In the genomic region with DNA sequence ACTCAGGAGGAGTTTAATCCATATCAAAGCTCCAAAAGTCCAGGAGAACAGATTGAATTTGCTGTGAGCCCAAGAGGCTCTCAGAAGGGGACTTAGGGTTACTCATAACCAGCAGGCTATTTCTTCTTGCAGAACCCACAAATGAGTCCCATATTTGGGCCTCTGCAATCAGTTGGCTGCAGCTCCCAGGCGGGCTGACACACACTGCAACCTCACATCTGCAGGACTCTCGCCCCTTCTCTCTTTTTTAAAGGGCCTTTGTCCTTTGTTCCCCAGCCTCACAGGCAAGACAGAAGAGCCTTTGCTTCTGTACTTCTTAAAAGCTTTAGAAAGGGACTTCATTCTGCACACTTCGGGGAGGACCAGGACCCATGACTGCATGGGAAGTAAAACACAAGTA, we compare ENCODE assay signal across 2 cellular contexts.
A peak's percentile ranks its signal among the peaks of the same experiment; 100 is the strongest.
TF ChIP-seq lines count a peak whose summit lies in the region.

No MANE protein-coding gene starts in this region.

TF ChIP-seq in K562, 482 proteins besides CTCF, POLR2A, EP300 and RAD21 (continued from another document and continues in another):
- no peak for TF ChIP-seq ZNF592 (IDR thresholded peaks at IDR 0.05)
- TF ChIP-seq SLC30A9 (CRISPR knock-in tag; IDR thresholded peaks at IDR 0.05): no peak
- TF ChIP-seq POLR2H (tag; IDR thresholded peaks at IDR 0.05; ENCODE audit: low read depth): no peak
- TF ChIP-seq NR4A1 (CRISPR knock-in tag; IDR thresholded peaks at IDR 0.05): no peak
- no peak for TF ChIP-seq NR4A1 (tag; IDR thresholded peaks at IDR 0.05)
- TF ChIP-seq ZNF316 (IDR thresholded peaks at IDR 0.05): no peak
- TF ChIP-seq SRF (CRISPR knock-in tag; IDR thresholded peaks at IDR 0.05): peak in 1 of 2 experiments; percentile 66; a peak in 1 of 4 replicates
- peak; percentile 40 for TF ChIP-seq CBFA2T3 (IDR thresholded peaks at IDR 0.05)
- TF ChIP-seq E2F4 (CRISPR knock-in tag; IDR thresholded peaks at IDR 0.05; ENCODE audit: low read depth): no peak
- no peak for TF ChIP-seq ZKSCAN3 (CRISPR knock-in tag; IDR thresholded peaks at IDR 0.05)
- TF ChIP-seq, protein P1, sequence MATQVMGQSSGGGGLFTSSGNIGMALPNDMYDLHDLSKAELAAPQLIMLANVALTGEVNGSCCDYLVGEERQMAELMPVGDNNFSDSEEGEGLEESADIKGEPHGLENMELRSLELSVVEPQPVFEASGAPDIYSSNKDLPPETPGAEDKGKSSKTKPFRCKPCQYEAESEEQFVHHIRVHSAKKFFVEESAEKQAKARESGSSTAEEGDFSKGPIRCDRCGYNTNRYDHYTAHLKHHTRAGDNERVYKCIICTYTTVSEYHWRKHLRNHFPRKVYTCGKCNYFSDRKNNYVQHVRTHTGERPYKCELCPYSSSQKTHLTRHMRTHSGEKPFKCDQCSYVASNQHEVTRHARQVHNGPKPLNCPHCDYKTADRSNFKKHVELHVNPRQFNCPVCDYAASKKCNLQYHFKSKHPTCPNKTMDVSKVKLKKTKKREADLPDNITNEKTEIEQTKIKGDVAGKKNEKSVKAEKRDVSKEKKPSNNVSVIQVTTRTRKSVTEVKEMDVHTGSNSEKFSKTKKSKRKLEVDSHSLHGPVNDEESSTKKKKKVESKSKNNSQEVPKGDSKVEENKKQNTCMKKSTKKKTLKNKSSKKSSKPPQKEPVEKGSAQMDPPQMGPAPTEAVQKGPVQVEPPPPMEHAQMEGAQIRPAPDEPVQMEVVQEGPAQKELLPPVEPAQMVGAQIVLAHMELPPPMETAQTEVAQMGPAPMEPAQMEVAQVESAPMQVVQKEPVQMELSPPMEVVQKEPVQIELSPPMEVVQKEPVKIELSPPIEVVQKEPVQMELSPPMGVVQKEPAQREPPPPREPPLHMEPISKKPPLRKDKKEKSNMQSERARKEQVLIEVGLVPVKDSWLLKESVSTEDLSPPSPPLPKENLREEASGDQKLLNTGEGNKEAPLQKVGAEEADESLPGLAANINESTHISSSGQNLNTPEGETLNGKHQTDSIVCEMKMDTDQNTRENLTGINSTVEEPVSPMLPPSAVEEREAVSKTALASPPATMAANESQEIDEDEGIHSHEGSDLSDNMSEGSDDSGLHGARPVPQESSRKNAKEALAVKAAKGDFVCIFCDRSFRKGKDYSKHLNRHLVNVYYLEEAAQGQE (CRISPR knock-in tag; IDR thresholded peaks at IDR 0.05; ENCODE audit: low read depth): no peak
- no peak for TF ChIP-seq ZNF324 (CRISPR knock-in tag; IDR thresholded peaks at IDR 0.05)
- no peak for TF ChIP-seq ZNF717 (CRISPR knock-in tag; IDR thresholded peaks at IDR 0.05)
- TF ChIP-seq STAT5B (CRISPR knock-in tag; IDR thresholded peaks at IDR 0.05): no peak
- no peak for TF ChIP-seq ZNF695 (CRISPR knock-in tag; IDR thresholded peaks at IDR 0.05)
- TF ChIP-seq CBFA2T2 (conservative IDR thresholded peaks at IDR 0.05): 0 out of 2 replicates have a peak, but pooled peaks have one; percentile 16
- TF ChIP-seq TEAD4 (IDR thresholded peaks at IDR 0.05; ENCODE audit: low read length): 0 out of 2 replicates have a peak, but pooled peaks have one; percentile 12
- no peak for TF ChIP-seq TEAD4 (CRISPR knock-in tag; IDR thresholded peaks at IDR 0.05; ENCODE audit: borderline replicate concordance)
- TF ChIP-seq POLR2B (IDR thresholded peaks at IDR 0.05; ENCODE audit: low read depth, partially characterized antibody): no peak

TF ChIP-seq in WTC11, 78 proteins besides CTCF, POLR2A, EP300 and RAD21 (continued from another document):
- TF ChIP-seq, protein P2, sequence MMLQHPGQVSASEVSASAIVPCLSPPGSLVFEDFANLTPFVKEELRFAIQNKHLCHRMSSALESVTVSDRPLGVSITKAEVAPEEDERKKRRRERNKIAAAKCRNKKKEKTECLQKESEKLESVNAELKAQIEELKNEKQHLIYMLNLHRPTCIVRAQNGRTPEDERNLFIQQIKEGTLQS (CRISPR knock-in tag; conservative IDR thresholded peaks at IDR 0.05): no peak
- TF ChIP-seq, protein P3, sequence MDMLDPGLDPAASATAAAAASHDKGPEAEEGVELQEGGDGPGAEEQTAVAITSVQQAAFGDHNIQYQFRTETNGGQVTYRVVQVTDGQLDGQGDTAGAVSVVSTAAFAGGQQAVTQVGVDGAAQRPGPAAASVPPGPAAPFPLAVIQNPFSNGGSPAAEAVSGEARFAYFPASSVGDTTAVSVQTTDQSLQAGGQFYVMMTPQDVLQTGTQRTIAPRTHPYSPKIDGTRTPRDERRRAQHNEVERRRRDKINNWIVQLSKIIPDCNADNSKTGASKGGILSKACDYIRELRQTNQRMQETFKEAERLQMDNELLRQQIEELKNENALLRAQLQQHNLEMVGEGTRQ (CRISPR knock-in tag; IDR thresholded peaks at IDR 0.05): no peak
- TF ChIP-seq E2F4 (CRISPR knock-in tag; IDR thresholded peaks at IDR 0.05; ENCODE audit: borderline replicate concordance, low read depth) (no peak), FOXP1 (CRISPR knock-in tag; IDR thresholded peaks at IDR 0.05; ENCODE audit: borderline replicate concordance) (no peak), RORB (CRISPR knock-in tag; IDR thresholded peaks at IDR 0.05) (no peak), SOX15 (CRISPR knock-in tag; IDR thresholded peaks at IDR 0.05) (no peak), ESRRA (CRISPR knock-in tag; IDR thresholded peaks at IDR 0.05; ENCODE audit: borderline replicate concordance) (no peak), SP1 (CRISPR knock-in tag; conservative IDR thresholded peaks at IDR 0.05) (no peak), PREB (CRISPR knock-in tag; IDR thresholded peaks at IDR 0.05; ENCODE audit: borderline replicate concordance) (no peak), IRF1 (CRISPR knock-in tag; IDR thresholded peaks at IDR 0.05) (no peak), NFATC4 (CRISPR knock-in tag; IDR thresholded peaks at IDR 0.05) (no peak), NR1H2 (CRISPR knock-in tag; IDR thresholded peaks at IDR 0.05) (no peak), STAT6 (CRISPR knock-in tag; conservative IDR thresholded peaks at IDR 0.05; ENCODE audit: low read depth) (no peak)
- TF ChIP-seq, protein P4, sequence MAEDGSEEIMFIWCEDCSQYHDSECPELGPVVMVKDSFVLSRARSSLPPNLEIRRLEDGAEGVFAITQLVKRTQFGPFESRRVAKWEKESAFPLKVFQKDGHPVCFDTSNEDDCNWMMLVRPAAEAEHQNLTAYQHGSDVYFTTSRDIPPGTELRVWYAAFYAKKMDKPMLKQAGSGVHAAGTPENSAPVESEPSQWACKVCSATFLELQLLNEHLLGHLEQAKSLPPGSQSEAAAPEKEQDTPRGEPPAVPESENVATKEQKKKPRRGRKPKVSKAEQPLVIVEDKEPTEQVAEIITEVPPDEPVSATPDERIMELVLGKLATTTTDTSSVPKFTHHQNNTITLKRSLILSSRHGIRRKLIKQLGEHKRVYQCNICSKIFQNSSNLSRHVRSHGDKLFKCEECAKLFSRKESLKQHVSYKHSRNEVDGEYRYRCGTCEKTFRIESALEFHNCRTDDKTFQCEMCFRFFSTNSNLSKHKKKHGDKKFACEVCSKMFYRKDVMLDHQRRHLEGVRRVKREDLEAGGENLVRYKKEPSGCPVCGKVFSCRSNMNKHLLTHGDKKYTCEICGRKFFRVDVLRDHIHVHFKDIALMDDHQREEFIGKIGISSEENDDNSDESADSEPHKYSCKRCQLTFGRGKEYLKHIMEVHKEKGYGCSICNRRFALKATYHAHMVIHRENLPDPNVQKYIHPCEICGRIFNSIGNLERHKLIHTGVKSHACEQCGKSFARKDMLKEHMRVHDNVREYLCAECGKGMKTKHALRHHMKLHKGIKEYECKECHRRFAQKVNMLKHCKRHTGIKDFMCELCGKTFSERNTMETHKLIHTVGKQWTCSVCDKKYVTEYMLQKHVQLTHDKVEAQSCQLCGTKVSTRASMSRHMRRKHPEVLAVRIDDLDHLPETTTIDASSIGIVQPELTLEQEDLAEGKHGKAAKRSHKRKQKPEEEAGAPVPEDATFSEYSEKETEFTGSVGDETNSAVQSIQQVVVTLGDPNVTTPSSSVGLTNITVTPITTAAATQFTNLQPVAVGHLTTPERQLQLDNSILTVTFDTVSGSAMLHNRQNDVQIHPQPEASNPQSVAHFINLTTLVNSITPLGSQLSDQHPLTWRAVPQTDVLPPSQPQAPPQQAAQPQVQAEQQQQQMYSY (CRISPR knock-in tag; IDR thresholded peaks at IDR 0.05): no peak
- TF ChIP-seq, protein P5, sequence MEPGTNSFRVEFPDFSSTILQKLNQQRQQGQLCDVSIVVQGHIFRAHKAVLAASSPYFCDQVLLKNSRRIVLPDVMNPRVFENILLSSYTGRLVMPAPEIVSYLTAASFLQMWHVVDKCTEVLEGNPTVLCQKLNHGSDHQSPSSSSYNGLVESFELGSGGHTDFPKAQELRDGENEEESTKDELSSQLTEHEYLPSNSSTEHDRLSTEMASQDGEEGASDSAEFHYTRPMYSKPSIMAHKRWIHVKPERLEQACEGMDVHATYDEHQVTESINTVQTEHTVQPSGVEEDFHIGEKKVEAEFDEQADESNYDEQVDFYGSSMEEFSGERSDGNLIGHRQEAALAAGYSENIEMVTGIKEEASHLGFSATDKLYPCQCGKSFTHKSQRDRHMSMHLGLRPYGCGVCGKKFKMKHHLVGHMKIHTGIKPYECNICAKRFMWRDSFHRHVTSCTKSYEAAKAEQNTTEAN (CRISPR knock-in tag; IDR thresholded peaks at IDR 0.05): no peak
